In genomic region chr1:192476802-192477298, GRCh38 we compare ENCODE assay signal across 10 cellular contexts.
DNase-seq lines count a peak whose midpoint lies in the region; ATAC-seq, FAIRE-seq and TF ChIP-seq lines count a peak whose summit lies in the region.
"Had no signal": no experiment of that assay in that cellular context is flagged by ENCODE, and none has a peak within 500 bp of the region (broad histone marks: within the 10 kb centered on the region; RNA-seq: fewer than 3 reads in every experiment).

No MANE protein-coding gene starts in this region.

- H3K27ac Mint-ChIP-seq in stimulated activated naive CD8-positive, alpha-beta T cell treated with anti-CD3 and anti-CD28 coated beads, Interleukin-15, amount 100 ng/mL, for 72 hours = no peak overlapping the region
- no peak overlapping the region for H3K27ac Mint-ChIP-seq in activated T-helper 17 cell treated with anti-CD3 and anti-CD28 coated beads, Interleukin-2, amount 50 U/mL, for 72 hours

- no peak overlapping the region for H3K4me3 Mint-ChIP-seq in stimulated activated naive CD8-positive, alpha-beta T cell treated with anti-CD3 and anti-CD28 coated beads, Interleukin-15, amount 100 ng/mL, for 72 hours
- H3K4me3 Mint-ChIP-seq in activated T-helper 17 cell treated with anti-CD3 and anti-CD28 coated beads, Interleukin-2, amount 50 U/mL, for 72 hours = no peak overlapping the region

- ATAC-seq in stimulated activated naive CD8-positive, alpha-beta T cell treated with anti-CD3 and anti-CD28 coated beads, Interleukin-15, amount 100 ng/mL, for 72 hours = peak; percentile 61
- no peak for ATAC-seq in stimulated activated naive CD8-positive, alpha-beta T cell treated with anti-CD3 and anti-CD28 coated beads, Interleukin-15, Interleukin-2, amounts not matched to agents 100 U/mL and 50 U/mL, for 24 hours
- ATAC-seq in HG03280 (IDR thresholded peaks at IDR 0.05; ENCODE audit: unreplicated experiment) = peak; percentile 81
- ATAC-seq in activated T-helper 17 cell treated with anti-CD3 and anti-CD28 coated beads, Interleukin-2, amount 50 U/mL, for 72 hours (replicated peaks) = peak; percentile 87
- ATAC-seq in pancreas = peak in 3 of 4 donors; percentile 60 to 63 (median 62)

- 53 to 64% methylated on average over 12 of the region's 12 CpGs for WGBS in pancreas, 2 donors

- H3K9me3 Mint-ChIP-seq in stimulated activated naive CD8-positive, alpha-beta T cell treated with anti-CD3 and anti-CD28 coated beads, Interleukin-15, amount 100 ng/mL, for 72 hours = no peaks in the 10 kb centered on the region
- no peaks in the 10 kb centered on the region for H3K9me3 Mint-ChIP-seq in activated T-helper 17 cell treated with anti-CD3 and anti-CD28 coated beads, Interleukin-2, amount 50 U/mL, for 72 hours

- no peak for DNase-seq in stimulated activated naive CD8-positive, alpha-beta T cell treated with anti-CD3 and anti-CD28 coated beads, Interleukin-15, amount 100 ng/mL, for 72 hours
- DNase-seq in stimulated activated naive CD8-positive, alpha-beta T cell treated with anti-CD3 and anti-CD28 coated beads, Interleukin-15, Interleukin-2, amounts not matched to agents 100 U/mL and 50 U/mL, for 24 hours = no peak
- DNase-seq in pancreas (no peak), NCI-H524 treated with DMSO at 0.1 percent for 48 hours (lab: John Stamatoyannopoulos, UW) (no peak), activated T-cell treated with anti-CD3 and anti-CD28 coated beads for 4 hours (no peak), kidney (no peak)

- H3K4me1 ChIP-seq in pancreas (no peaks in the 10 kb centered on the region), kidney (ENCODE audit: control insufficient read depth in 1 of 2, insufficient read depth in 1 of 2, low read depth in 1 of 2, low read length in 2 of 2) (no peaks in the 10 kb centered on the region)

- H3K36me3 ChIP-seq in pancreas (no peaks in the 10 kb centered on the region), kidney (ENCODE audit: control insufficient read depth in 1 of 2, insufficient read depth in 2 of 2, low read length in 2 of 2) (no peaks in the 10 kb centered on the region)
- H3K36me3 ChIP-seq: suprapubic skin had no signal

- H3K27me3 ChIP-seq in pancreas = peaks cover 0 to 4% (median 0%) of the 10 kb centered on the region in 4 donors
- H3K27me3 ChIP-seq: suprapubic skin had no signal

- H3K4me3 ChIP-seq in pancreas (no peak overlapping the region), kidney (ENCODE audit: low read length in 2 of 2) (no peak overlapping the region)
- H3K4me3 ChIP-seq: suprapubic skin had no signal

- no peaks in the 10 kb centered on the region for H3K4me1 Mint-ChIP-seq in stimulated activated naive CD8-positive, alpha-beta T cell treated with anti-CD3 and anti-CD28 coated beads, Interleukin-15, amount 100 ng/mL, for 72 hours
- no peaks in the 10 kb centered on the region for H3K4me1 Mint-ChIP-seq in activated T-helper 17 cell treated with anti-CD3 and anti-CD28 coated beads, Interleukin-2, amount 50 U/mL, for 72 hours

- H3K27me3 Mint-ChIP-seq in stimulated activated naive CD8-positive, alpha-beta T cell treated with anti-CD3 and anti-CD28 coated beads, Interleukin-15, amount 100 ng/mL, for 72 hours = peaks cover 10% of the 10 kb centered on the region
- no peaks in the 10 kb centered on the region for H3K27me3 Mint-ChIP-seq in activated T-helper 17 cell treated with anti-CD3 and anti-CD28 coated beads, Interleukin-2, amount 50 U/mL, for 72 hours

- no peak overlapping the region for H3K9ac ChIP-seq in kidney (ENCODE audit: low read length in 2 of 2)

- H3K9me3 ChIP-seq in pancreas (no peaks in the 10 kb centered on the region), kidney (ENCODE audit: control insufficient read depth in 1 of 2, low read length in 2 of 2) (no peaks in the 10 kb centered on the region)
- H3K9me3 ChIP-seq: suprapubic skin had no signal

- FAIRE-seq in pancreas (lab: Jason Lieb, UNC) = no peak
- no peak for FAIRE-seq in kidney (lab: Jason Lieb, UNC)

- TF ChIP-seq CTCF in pancreas (IDR thresholded peaks at IDR 0.05) (no peak), kidney (IDR thresholded peaks at IDR 0.05; ENCODE audit: borderline replicate concordance, extremely low read depth, insufficient read depth) (no peak)

- no peak overlapping the region for H3K27ac ChIP-seq in pancreas
- no peak overlapping the region for H3K27ac ChIP-seq in kidney (ENCODE audit: low read depth in 2 of 2, low read length in 2 of 2)
- H3K27ac ChIP-seq: suprapubic skin, VCaP had no signal

- intact Hi-C loops in pancreas (cut with DNase I) = loop anchor here in 2 of 3 donors (5.0 kb wide), 2 partner anchors 105 to 130 kb away; no protein-coding TSS in a partner anchor
- intact Hi-C loops in kidney (cut with DNase I) = loop anchor here (10.0 kb wide), 2 partner anchors 128 to 548 kb away; no protein-coding TSS in a partner anchor

- no peaks in the 10 kb centered on the region for H3K36me3 Mint-ChIP-seq in activated T-helper 17 cell treated with anti-CD3 and anti-CD28 coated beads, Interleukin-2, amount 50 U/mL, for 72 hours (ENCODE audit: low read depth)
